In the genomic region with DNA sequence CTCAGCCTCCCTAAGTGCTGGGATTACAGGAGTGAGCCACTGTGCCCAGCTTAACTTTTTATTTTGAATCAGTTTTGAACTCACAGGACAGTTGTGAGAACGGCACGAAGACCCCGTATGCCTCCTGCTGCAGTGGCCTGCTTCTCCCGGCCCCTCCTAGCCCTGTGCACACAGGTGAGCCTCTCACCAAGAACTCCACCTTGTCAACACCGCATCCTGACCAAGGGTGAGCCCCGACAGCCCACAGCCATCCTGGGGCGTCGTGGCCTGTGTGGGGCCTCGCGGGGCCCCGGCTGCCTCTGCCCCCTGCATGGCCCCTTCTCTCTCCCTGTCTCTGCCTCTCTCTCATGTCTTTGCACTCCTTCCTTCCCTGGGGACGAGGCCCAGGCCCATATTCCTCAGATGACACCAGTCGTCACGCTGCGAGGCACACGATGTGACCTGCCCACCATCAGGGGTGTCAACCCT, we compare ENCODE assay signal across 15 cellular contexts. TPM values are rescaled to one million over a fixed set of nuclear protein-coding genes. Genes with fewer than 3 reads are reported as not detected.
DNase-seq lines count a peak whose midpoint lies in the region; ATAC-seq and TF ChIP-seq lines count a peak whose summit lies in the region.
"Had no signal": no experiment of that assay in that cellular context is flagged by ENCODE, and none has a peak within 500 bp of the region (broad histone marks: within the 10 kb centered on the region; RNA-seq: fewer than 3 reads in every experiment).

No MANE protein-coding gene starts in this region.

- H3K27ac Mint-ChIP-seq in natural killer cell treated with Interleukin-12 subunit alpha and Interleukin-12 subunit beta and Interleukin-15 and Interleukin-18, amount 100 ng/mL, for 72 hours: no peak overlapping the region

- ATAC-seq in heart right ventricle (no peak), HG02981 (IDR thresholded peaks at IDR 0.05; ENCODE audit: unreplicated experiment) (no peak)
- ATAC-seq in natural killer cell treated with Interleukin-12 subunit alpha and Interleukin-12 subunit beta and Interleukin-15 and Interleukin-18, amount 100 ng/mL, for 72 hours: no peak
- ATAC-seq: A549 had no signal

- peak; percentile 39 for DNase-seq in cardiac septum (ENCODE audit: low spot score)
- DNase-seq in heart right ventricle: no peak
- DNase-seq in activated CD8-positive, alpha-beta memory T cell treated with anti-CD3 and anti-CD28 coated beads, Interleukin-2, amount 50 U/mL, for 48 hours: peak; percentile 34
- DNase-seq in osteoblast (ENCODE audit: insufficient read length, low spot score, missing footprints): peak; percentile 63
- no peak for DNase-seq in COLO829 (ENCODE audit: low spot score)
- no peak for DNase-seq in natural killer cell treated with Interleukin-12 subunit alpha and Interleukin-12 subunit beta and Interleukin-15 and Interleukin-18, amount 100 ng/mL, for 72 hours (ENCODE audit: low spot score)
- DNase-seq: DMS79, HCEC 1CT, KBM-7, NCI-H1092 treated with DMSO at 0.1 percent for 48 hours, NCI-H1694, NCI-H446 treated with DMSO at 0.1 percent for 48 hours, SHP77 treated with DMSO at 0.1 percent for 48 hours had no signal

- H3K27me3 ChIP-seq in heart right ventricle (no peaks in the 10 kb centered on the region), osteoblast (ENCODE audit: insufficient read depth, low read length) (no peaks in the 10 kb centered on the region)

- intact Hi-C loops in cardiac septum (cut with DNase I): loop anchor here (10.0 kb wide), 1 partner anchor 89 kb away; no protein-coding TSS in a partner anchor
- intact Hi-C loops in heart right ventricle (cut with DNase I): no loop called here

- TF ChIP-seq CTCF in heart right ventricle (IDR thresholded peaks at IDR 0.05): no peak
- no peak for TF ChIP-seq CTCF in osteoblast (IDR thresholded peaks at IDR 0.05; ENCODE audit: extremely low read depth, low read depth, low read length)

- H3K27ac ChIP-seq in heart right ventricle (no peak overlapping the region), osteoblast (ENCODE audit: low read depth, low read length) (no peak overlapping the region)
- H3K27ac ChIP-seq: A549 had no signal

- H4K20me1 ChIP-seq in osteoblast (ENCODE audit: insufficient read depth, low read length): no peaks in the 10 kb centered on the region

- WGBS in heart right ventricle, 2 donors: 87 to 91% methylated on average over 16 of the region's 16 CpGs

- H3K27me3 Mint-ChIP-seq in natural killer cell treated with Interleukin-12 subunit alpha and Interleukin-12 subunit beta and Interleukin-15 and Interleukin-18, amount 100 ng/mL, for 72 hours: no peaks in the 10 kb centered on the region

- H3K4me3 ChIP-seq in heart right ventricle (no peak overlapping the region), osteoblast (ENCODE audit: insufficient read depth, low read length) (no peak overlapping the region)
- H3K4me3 ChIP-seq: A549 had no signal

- no peaks in the 10 kb centered on the region for H3K9me3 Mint-ChIP-seq in natural killer cell treated with Interleukin-12 subunit alpha and Interleukin-12 subunit beta and Interleukin-15 and Interleukin-18, amount 100 ng/mL, for 72 hours

- H3K36me3 ChIP-seq in heart right ventricle (no peaks in the 10 kb centered on the region), osteoblast (ENCODE audit: insufficient read depth, low read length) (no peaks in the 10 kb centered on the region)

- no peaks in the 10 kb centered on the region for H3K79me2 ChIP-seq in osteoblast (ENCODE audit: insufficient read depth, low read length)

- no peak overlapping the region for H3K4me3 Mint-ChIP-seq in natural killer cell treated with Interleukin-12 subunit alpha and Interleukin-12 subunit beta and Interleukin-15 and Interleukin-18, amount 100 ng/mL, for 72 hours

- no peaks in the 10 kb centered on the region for H3K4me1 Mint-ChIP-seq in natural killer cell treated with Interleukin-12 subunit alpha and Interleukin-12 subunit beta and Interleukin-15 and Interleukin-18, amount 100 ng/mL, for 72 hours (ENCODE audit: low read depth in 2 of 2)

- H2AFZ ChIP-seq in osteoblast (ENCODE audit: low read length): no peak overlapping the region

- H3K4me2 ChIP-seq in osteoblast (ENCODE audit: insufficient read depth, low read length): no peak overlapping the region
- H3K4me2 ChIP-seq: A549 had no signal

- H3K9me3 ChIP-seq in heart right ventricle: no peaks in the 10 kb centered on the region
- no peaks in the 10 kb centered on the region for H3K9me3 ChIP-seq in osteoblast (ENCODE audit: low read depth, low read length)
- H3K9me3 ChIP-seq: A549 had no signal

- no peaks in the 10 kb centered on the region for H3K36me3 Mint-ChIP-seq in natural killer cell treated with Interleukin-12 subunit alpha and Interleukin-12 subunit beta and Interleukin-15 and Interleukin-18, amount 100 ng/mL, for 72 hours

- peaks cover 0 to 2% (median 0%) of the 10 kb centered on the region in 9 donors for H3K4me1 ChIP-seq in heart right ventricle
- peaks cover 5% of the 10 kb centered on the region for H3K4me1 ChIP-seq in osteoblast (ENCODE audit: insufficient read depth, low read length)
- H3K4me1 ChIP-seq: A549 had no signal

RNA-seq across cellular contexts. Expression of a gene that starts 38.8 kb away (rescaled TPM):
- total RNA-seq in cardiac septum (2.0 TPM), heart right ventricle (1 to 10 TPM in 8 of 10 donors, under 1 TPM in 2; 0.76 to 3.6 (median 1.8) TPM), osteoblast (4.0 and 5.6 TPM in 2 replicates)
- polyA plus RNA-seq in heart right ventricle: 1 to 10 TPM; 2.0 to 9.3 TPM
- total RNA-seq in natural killer cell treated with Interleukin-12 subunit alpha and Interleukin-12 subunit beta and Interleukin-15 and Interleukin-18, amount 100 ng/mL, for 72 hours: 10 to 100 TPM in 1 of 2 donors, 1 to 10 TPM in 1; 9.7 to 17.9 TPM

RNA-seq across cellular contexts. Expression of a gene that starts 38.8 kb away (rescaled TPM):
- total RNA-seq in cardiac septum (6.3 TPM), heart right ventricle (10 to 100 TPM in 2 of 10 donors, 1 to 10 TPM in 8; 5.3 to 12.0 (median 7.2) TPM), osteoblast (10.3 and 11.9 TPM in 2 replicates)
- 1 to 10 TPM; 4.0 to 6.5 TPM for polyA plus RNA-seq in heart right ventricle
- total RNA-seq in natural killer cell treated with Interleukin-12 subunit alpha and Interleukin-12 subunit beta and Interleukin-15 and Interleukin-18, amount 100 ng/mL, for 72 hours: 10 to 100 TPM; 11.2 to 26.3 TPM

RNA-seq across cellular contexts. Expression of a gene that starts 55.3 kb away (rescaled TPM):
- total RNA-seq in cardiac septum: 0.48 TPM
- total RNA-seq in heart right ventricle: 1 to 10 TPM in 5 of 10 donors, under 1 TPM in 5; 0.53 to 1.8 (median 1.0) TPM
- polyA plus RNA-seq in heart right ventricle: 1 to 10 TPM in 1 of 2 donors, under 1 TPM in 1; 0.61 to 1.0 TPM
- under 0.01 TPM in 1 of 2 replicates, not detected in the other for total RNA-seq in osteoblast
- 1 to 10 TPM; 1.1 to 2.9 TPM for total RNA-seq in natural killer cell treated with Interleukin-12 subunit alpha and Interleukin-12 subunit beta and Interleukin-15 and Interleukin-18, amount 100 ng/mL, for 72 hours

Comparison
In these comparisons a context has a peak if more than half of its experiments do, and no peak if none do; other contexts are left out.
1. DNase-seq: peak in cardiac septum (single experiment), activated CD8-positive, alpha-beta memory T cell treated with anti-CD3 and anti-CD28 coated beads, Interleukin-2, amount 50 U/mL, for 48 hours (single experiment) and osteoblast (single experiment); none in heart right ventricle (0 of 2), COLO829 (single experiment) and natural killer cell treated with Interleukin-12 subunit alpha and Interleukin-12 subunit beta and Interleukin-15 and Interleukin-18, amount 100 ng/mL, for 72 hours (single experiment).